In the genomic region with DNA sequence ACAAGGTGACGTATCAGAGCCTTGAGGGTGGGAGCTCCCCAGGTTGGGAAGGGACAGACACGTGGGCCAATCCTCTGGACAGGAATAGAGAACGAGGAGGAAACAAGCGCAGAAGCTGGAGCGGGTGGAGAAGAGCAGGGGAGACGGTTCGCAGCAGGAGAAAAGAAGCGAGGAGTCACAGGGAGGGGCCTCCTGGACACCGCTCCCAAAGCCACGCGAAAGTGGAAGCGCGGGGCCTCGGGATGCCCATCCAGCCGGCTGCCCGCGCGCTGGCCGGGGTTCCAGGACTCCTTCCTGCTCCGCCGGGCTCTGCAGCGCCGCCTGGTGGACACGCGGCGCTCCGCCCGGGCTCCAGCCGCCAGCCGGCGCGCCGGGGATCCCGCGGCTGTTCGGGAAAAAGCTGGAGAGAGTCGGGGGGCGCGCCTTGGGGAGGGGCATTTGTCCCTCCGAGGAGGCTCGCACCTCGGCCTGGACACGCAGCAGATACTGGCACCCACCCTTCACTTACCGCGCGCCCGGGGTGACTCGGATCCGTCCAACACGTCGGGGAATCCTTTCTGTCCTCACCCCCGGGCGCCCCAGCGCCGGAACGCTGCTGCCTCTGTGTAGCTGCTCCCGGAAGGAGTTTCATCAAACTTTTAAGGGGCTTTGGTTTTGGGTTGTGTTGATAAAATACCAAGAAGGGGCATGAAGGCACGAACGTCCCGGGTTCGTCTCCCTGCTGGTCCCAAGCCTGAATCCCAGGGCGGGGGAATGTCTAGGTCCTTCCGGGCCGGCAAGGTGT, we compare ENCODE assay signal across 8 cellular contexts. TPM values are rescaled to one million over a fixed set of nuclear protein-coding genes. Genes with fewer than 3 reads are reported as not detected.
DNase-seq lines count a peak whose midpoint lies in the region; ATAC-seq, FAIRE-seq and TF ChIP-seq lines count a peak whose summit lies in the region.

No MANE protein-coding gene starts in this region.

- H4K20me1 ChIP-seq in GM12878 (ENCODE audit: control insufficient read depth, insufficient read depth) = no peaks in the 10 kb centered on the region; the same call in 1 of the 2 replicates

- H3K36me3 ChIP-seq in GM12878 (ENCODE audit: control insufficient read depth in 2 of 2, insufficient read depth in 2 of 2, low read length in 1 of 2) (no peaks in the 10 kb centered on the region), spleen (peaks cover 0 to 13% (median 0%) of the 10 kb centered on the region in 6 donors)

- SMC1A ChIA-PET in GM12878 (lab: Charles Lee; ENCODE audit: uncharacterized antibody, unreplicated experiment) = no interaction called here

- RAD21 ChIA-PET in GM12878 (lab: Charles Lee; ENCODE audit: unreplicated experiment) = interaction anchor here (0.6 to 1.1 kb wide), 2 partner anchors 13 to 908 kb away, joined by 3 read pairs; no protein-coding TSS in a partner anchor

- no peaks in the 10 kb centered on the region for H3K79me2 ChIP-seq in GM12878 (ENCODE audit: control insufficient read depth, insufficient read depth, low read length)

- H3K27me3 ChIP-seq in GM12878 (replicated peaks in 1 of 2; ENCODE audit: control insufficient read depth in 2 of 2, insufficient read depth in 2 of 2, low read length in 1 of 2) = peaks cover 1 to 13% of the 10 kb centered on the region in 2 experiments; a peak in 3 of 4 replicates
- H3K27me3 ChIP-seq in spleen (replicated peaks in 1 of 7) = peaks cover 0 to 84% (median 42%) of the 10 kb centered on the region in 7 donors

- in situ Hi-C loops in GM12878 (cut with MboI) = loop anchor here (25.0 kb wide), 2 partner anchors 642 to 1142 kb away; no protein-coding TSS in a partner anchor

- FAIRE-seq in GM12892 (lab: Jason Lieb, UNC) (no peak), GM12878 (lab: Jason Lieb, UNC) (no peak)

- no peaks in the 10 kb centered on the region; the same call in 2 of the 3 replicates for H3K9me3 ChIP-seq in GM12878 (replicated peaks; ENCODE audit: control insufficient read depth, insufficient read depth, low read length)
- H3K9me3 ChIP-seq in spleen = no peaks in the 10 kb centered on the region

- intact Hi-C loops in GM12878 (cut with micrococcal nuclease; ENCODE audit: unreplicated experiment) = no loop called here
- intact Hi-C loops in spleen (cut with DNase I; ENCODE audit: low total_unique reads) = loop anchor here (5.0 kb wide), 1 partner anchor 103 kb away; no protein-coding TSS in a partner anchor

- WGBS in GM12878 (ENCODE audit: insufficient coverage, insufficient replicate concordance, low lambda C conversion rate, missing lambda C conversion rate) = 23% methylated on average over 62 of the region's 64 CpGs
- WGBS in spleen, 5 donors = 10 to 23% (median 15%) methylated on average over 47 to 64 of the region's 64 CpGs

- TF ChIP-seq RAD21 in GM12878 (IDR thresholded peaks at IDR 0.05; ENCODE audit: insufficient read depth, low read depth, low read length) = no peak

- no peak overlapping the region for H3K9ac ChIP-seq in GM12878 (ENCODE audit: control insufficient read depth, insufficient read depth, low read length)

- H3K27ac ChIP-seq in GM12878 (ENCODE audit: control insufficient read depth, insufficient read depth) (no peak overlapping the region), spleen (peak overlapping the region; percentile 77 to 95 (median 89))

- CTCF ChIA-PET in GM12878 (lab: Yijun Ruan, JAX) = interaction anchor here (1.0 to 1.4 kb wide), 3 partner anchors 100 to 908 kb away, joined by 3 to 5 read pairs (median 3); no protein-coding TSS in a partner anchor

- H3K4me3 ChIP-seq in GM12878 = no peak overlapping the region
- H3K4me3 ChIP-seq in spleen = peak overlapping the region; percentile 21 to 90 (median 58)

- H3K4me2 ChIP-seq in GM12878 (ENCODE audit: control insufficient read depth, insufficient read depth) = no peak overlapping the region

- BruUV-seq in GM12878 (replicated peaks; lab: Mats Ljungman, UMichigan) = no TSS peak

- POLR2A ChIA-PET in GM12878 (lab: Charles Lee) = no interaction called here

- no peak overlapping the region for H2AFZ ChIP-seq in GM12878 (ENCODE audit: control insufficient read depth, low read depth, low read length)

- no peak for TF ChIP-seq EP300 in GM12878 (IDR thresholded peaks at IDR 0.05; ENCODE audit: borderline replicate concordance in 1 of 2, control insufficient read depth in 1 of 2, low read depth in 2 of 2, low read length in 2 of 2)

- ATAC-seq in GM12878 (peak; percentile 20; the same call in 1 of the 3 replicates), HG02642 (IDR thresholded peaks at IDR 0.05; ENCODE audit: poor library complexity, unreplicated experiment) (no peak), HG02763 (IDR thresholded peaks at IDR 0.05; ENCODE audit: unreplicated experiment) (no peak)

- DNase-seq in 8988T (peak; percentile 92), GM12892 (ENCODE audit: insufficient read length) (peak; percentile 52), GM12878 (ENCODE audit: low read depth, low spot score) (no peak), iPS-NIHi7 (ENCODE audit: extremely low spot score) (peak; percentile 91), spleen (peak; percentile 84), NCI-H345 (lab: John Stamatoyannopoulos, UW) (no peak)

- TF ChIP-seq CTCF in GM12878 (IDR thresholded peaks at IDR 0.05 in 2 of 3, conservative IDR thresholded peaks at IDR 0.05 in 1 of 3; ENCODE audit: control insufficient read depth in 2 of 3, extremely low read depth in 1 of 3, insufficient read depth in 1 of 3, low read depth in 3 of 3, low read length in 3 of 3) (peak; percentile 43 to 52 (median 45); a peak in 5 of 6 replicates), spleen (IDR thresholded peaks at IDR 0.05 in 8 of 11, conservative IDR thresholded peaks at IDR 0.05 in 3 of 11) (peak; percentile 33 to 93 (median 83))

- no peaks in the 10 kb centered on the region; the same call in 1 of the 2 replicates for H3K4me1 ChIP-seq in GM12878 (ENCODE audit: control insufficient read depth, insufficient read depth, low read length)
- H3K4me1 ChIP-seq in spleen = peaks cover 0 to 59% (median 40%) of the 10 kb centered on the region in 6 donors

- TF ChIP-seq POLR2A in GM12892 (IDR thresholded peaks at IDR 0.05; ENCODE audit: low read depth, low read length) (no peak), GM12878 (IDR thresholded peaks at IDR 0.05; ENCODE audit: low read depth, low read length) (no peak), spleen (IDR thresholded peaks at IDR 0.05) (no peak)

TF ChIP-seq in GM12878, 131 proteins besides CTCF, POLR2A, EP300 and RAD21 (continues in another document):
- TF ChIP-seq IKZF1 (conservative IDR thresholded peaks at IDR 0.05) (0 out of 2 replicates have a peak, but pooled peaks have one; percentile 17), SMC3 (IDR thresholded peaks at IDR 0.05; ENCODE audit: borderline replicate concordance, low read length) (peak; percentile 34; the same call in 1 of the 2 replicates), FOXK2 (IDR thresholded peaks at IDR 0.05) (no peak), IKZF2 (IDR thresholded peaks at IDR 0.05) (no peak)

RNA-seq across cellular contexts. Expression of gene ZNF503, which starts 6.2 kb away (rescaled TPM):
- polyA plus RNA-seq in GM12892 (2012; ENCODE audit: missing spikeins) = not detected
- total RNA-seq in GM12878 (2013; cell fraction: nucleolus; rRNA removed) = not detected in 2 replicates
- total RNA-seq in GM12878 (2014; rRNA removed) (0.11 TPM in 1 of 2 replicates, not detected in the other), GM12878 (2014; rRNA removed; fragmentation: Illumina TruSeq; extraction: Trizol) (0.09 TPM in 1 of 2 replicates, not detected in the other), GM12878 (2021) (0.85 and 1.1 TPM in 2 replicates), spleen (10 to 100 TPM in 5 of 7 donors, 1 to 10 TPM in 2; 7.8 to 25.6 (median 10.6) TPM)
- polyA plus RNA-seq in GM12878 (2011; ENCODE audit: low read depth) = not detected
- polyA plus RNA-seq in GM12878 (2011; rRNA removed) (0.04 and 0.10 TPM in 2 replicates), GM12878 (2014; fragmentation: Illumina TruSeq; extraction: Trizol) (0.07 TPM in 1 of 2 replicates, not detected in the other), GM12878 (2014; fragmentation: Nextera tagmentation; extraction: Ambion mirVana) (under 1 TPM; 0.05 to 0.11 TPM), GM12878 (2014; rRNA removed) (0.27 and 0.42 TPM in 2 replicates), GM12878 (2016; fragmentation: Nextera tagmentation; extraction: Ambion mirVana) (under 1 TPM; 0.17 to 0.26 TPM), spleen (1 to 10 TPM; 3.2 to 5.6 (median 3.4) TPM)
- polyA plus RNA-seq in GM12878 (2011; cell fraction: cytosol; rRNA removed) = 0.09 and 0.17 TPM in 2 replicates
- polyA plus RNA-seq in GM12878 (2011; cell fraction: nucleus; rRNA removed) = 0.30 and 0.50 TPM in 2 replicates
- 0.24 and 0.32 TPM in 2 replicates for polyA plus RNA-seq in GM12878 (2012)
- 0.05 TPM in 1 of 2 replicates, not detected in the other for polyA minus RNA-seq in GM12878 (2011; rRNA and poly(A)+ RNA removed)
- polyA minus RNA-seq in GM12878 (2011; cell fraction: cytosol; rRNA and poly(A)+ RNA removed) = not detected in 2 replicates
- polyA minus RNA-seq in GM12878 (2011; cell fraction: nucleus; rRNA and poly(A)+ RNA removed) = 0.36 and 0.48 TPM in 2 replicates

RNA-seq across cellular contexts. Expression of gene LRMDA, which starts 36.1 kb away (rescaled TPM):
- polyA plus RNA-seq in GM12892 (2012; ENCODE audit: missing spikeins) = not detected
- not detected in 2 replicates for total RNA-seq in GM12878 (2013; cell fraction: nucleolus; rRNA removed)
- total RNA-seq in GM12878 (2014; rRNA removed) (1.3 TPM in 1 of 2 replicates, not detected in the other), GM12878 (2014; rRNA removed; fragmentation: Illumina TruSeq; extraction: Trizol) (0.45 and 0.83 TPM in 2 replicates), GM12878 (2021) (not detected in 2 replicates), spleen (10 to 100 TPM; 24.0 to 46.6 (median 34.5) TPM)
- not detected for polyA plus RNA-seq in GM12878 (2011; ENCODE audit: low read depth)
- polyA plus RNA-seq in GM12878 (2011; rRNA removed) (0.54 TPM in 1 of 2 replicates, not detected in the other), GM12878 (2014; fragmentation: Illumina TruSeq; extraction: Trizol) (0.26 and 0.87 TPM in 2 replicates), GM12878 (2014; fragmentation: Nextera tagmentation; extraction: Ambion mirVana) (under 1 TPM in 1 of 2 experiments, not detected in 1; 0.07 TPM), GM12878 (2014; rRNA removed) (0.13 and 0.22 TPM in 2 replicates), GM12878 (2016; fragmentation: Nextera tagmentation; extraction: Ambion mirVana) (under 1 TPM in 1 of 2 experiments, not detected in 1; 0.32 TPM), spleen (10 to 100 TPM in 2 of 3 donors, 1 to 10 TPM in 1; 7.3 to 11.6 (median 10.4) TPM)
- 0.07 and 0.10 TPM in 2 replicates for polyA plus RNA-seq in GM12878 (2011; cell fraction: cytosol; rRNA removed)
- not detected in 2 replicates for polyA plus RNA-seq in GM12878 (2011; cell fraction: nucleus; rRNA removed)
- polyA plus RNA-seq in GM12878 (2012) = 0.31 and 1.7 TPM in 2 replicates
- 0.15 and 0.22 TPM in 2 replicates for polyA minus RNA-seq in GM12878 (2011; rRNA and poly(A)+ RNA removed)
- polyA minus RNA-seq in GM12878 (2011; cell fraction: cytosol; rRNA and poly(A)+ RNA removed) = not detected in 2 replicates
- 0.48 TPM in 2 replicates for polyA minus RNA-seq in GM12878 (2011; cell fraction: nucleus; rRNA and poly(A)+ RNA removed)

Comparison
In these comparisons a context has a peak if more than half of its experiments do, and no peak if none do; other contexts are left out.
1. DNase-seq: peak in 8988T (single experiment), GM12892 (single experiment), iPS-NIHi7 (single experiment) and spleen (single experiment); none in GM12878 (single experiment) and NCI-H345 (single experiment).
2. RNA of gene ZNF503, which starts 6.2 kb away (total RNA-seq): 7.8 to 25.6 TPM in spleen; 0.09 to 1.1 TPM in GM12878; every median in the first group is over 4 times any median in the second.
3. RNA of gene LRMDA, which starts 36.1 kb away (total RNA-seq): 24.0 to 46.6 TPM in spleen; 0.45 to 1.3 TPM in GM12878; every median in the first group is over 10 times any median in the second.